Comparison of ENCODE assay signal across 15 cellular contexts in genomic region chr6:139721924-139722323, GRCh38.
DNase-seq lines count a peak whose midpoint lies in the region; ATAC-seq, FAIRE-seq and TF ChIP-seq lines count a peak whose summit lies in the region.
"Had no signal": no experiment of that assay in that cellular context is flagged by ENCODE, and none has a peak within 500 bp of the region (broad histone marks: within the 10 kb centered on the region; RNA-seq: fewer than 3 reads in every experiment).

No MANE protein-coding gene starts in this region.

- H3K4me1 ChIP-seq in Panc1 (ENCODE audit: control insufficient read depth, insufficient read depth, low read length) (no peaks in the 10 kb centered on the region), mesendoderm (ENCODE audit: control insufficient read depth, low read depth, low read length) (peaks cover 2% of the 10 kb centered on the region), gastrocnemius medialis (peaks cover 0 to 11% of the 10 kb centered on the region in 2 donors)
- H3K4me1 ChIP-seq: BLaER1, Caco-2 had no signal

- BruUV-seq in Panc1 (replicated peaks; lab: Mats Ljungman, UMichigan), result no TSS peak

- intact Hi-C loops in Panc1 (cut with micrococcal nuclease; ENCODE audit: unreplicated experiment), result no loop called here
- intact Hi-C loops in gastrocnemius medialis (cut with DNase I; ENCODE audit: low total_unique reads), result no loop called here

- H3K27me3 ChIP-seq in Panc1 (ENCODE audit: control insufficient read depth, insufficient read depth, low read length), result no peaks in the 10 kb centered on the region
- H3K27me3 ChIP-seq in mesendoderm (ENCODE audit: insufficient read depth, low read length, poor library complexity), result no peaks in the 10 kb centered on the region
- H3K27me3 ChIP-seq in gastrocnemius medialis, result no peaks in the 10 kb centered on the region
- H3K27me3 ChIP-seq: BLaER1 had no signal

- peak; percentile 38 for FAIRE-seq in GM12891 (lab: Jason Lieb, UNC)

- H3K4me2 ChIP-seq in mesendoderm (ENCODE audit: low read length), result no peak overlapping the region
- H3K4me2 ChIP-seq: BLaER1 had no signal

- H3K4me3 ChIP-seq in Panc1 (ENCODE audit: low read depth in 2 of 2, low read length in 2 of 2) (no peak overlapping the region), mesendoderm (ENCODE audit: low read length) (no peak overlapping the region), gastrocnemius medialis (no peak overlapping the region)
- H3K4me3 ChIP-seq: BLaER1 had no signal

- H3K4ac ChIP-seq in mesendoderm (ENCODE audit: low read depth, low read length), result no peak overlapping the region

- H3K56ac ChIP-seq in mesendoderm (ENCODE audit: low read length), result peak overlapping the region; percentile 8

- H2BK15ac ChIP-seq in mesendoderm (replicated peaks; ENCODE audit: low read depth), result no peak overlapping the region

- no peaks in the 10 kb centered on the region for H3K79me1 ChIP-seq in mesendoderm (ENCODE audit: low read length)

- H3K79me2 ChIP-seq in mesendoderm (ENCODE audit: control insufficient read depth, insufficient read depth, low read length), result no peaks in the 10 kb centered on the region

- CTCF ChIA-PET in Panc1 (lab: Charles Lee), result no interaction called here

- DNase-seq in GM12891 (ENCODE audit: insufficient read length, low spot score) (no peak), Panc1 (ENCODE audit: low read depth, low spot score) (no peak), mesendoderm (no peak), gastrocnemius medialis (no peak), retina (no peak), activated gamma-delta T cell treated with Interleukin-2 at 50 U/mL for 16 hours (no peak)
- DNase-seq: AML-193; Caco-2; CD8-positive, alpha-beta memory T cell; GF-D8 had no signal

- peaks cover 12% of the 10 kb centered on the region for H3K9me3 ChIP-seq in Panc1 (ENCODE audit: control insufficient read depth, insufficient read depth, low read depth, low read length)
- no peaks in the 10 kb centered on the region for H3K9me3 ChIP-seq in gastrocnemius medialis
- H3K9me3 ChIP-seq: Caco-2 had no signal

- TF ChIP-seq POLR2A in GM12891 (IDR thresholded peaks at IDR 0.05; ENCODE audit: low read depth, low read length) (no peak), gastrocnemius medialis (IDR thresholded peaks at IDR 0.05) (no peak)

- H4K5ac ChIP-seq in mesendoderm (ENCODE audit: low read length), result no peak overlapping the region

- H3K9ac ChIP-seq in mesendoderm (ENCODE audit: low read length), result no peak overlapping the region
- H3K9ac ChIP-seq: BLaER1 had no signal

- no peak overlapping the region for H2BK120ac ChIP-seq in mesendoderm (ENCODE audit: low read depth, low read length)

- no peak overlapping the region for H2AK5ac ChIP-seq in mesendoderm (ENCODE audit: low read length)

- no peak overlapping the region for H3K23ac ChIP-seq in mesendoderm (ENCODE audit: low read length)

- H3K36me3 ChIP-seq in Panc1 (ENCODE audit: control insufficient read depth, insufficient read depth, low read length) (no peaks in the 10 kb centered on the region), mesendoderm (ENCODE audit: control insufficient read depth, insufficient read depth, low read length) (no peaks in the 10 kb centered on the region), gastrocnemius medialis (no peaks in the 10 kb centered on the region)
- H3K36me3 ChIP-seq: BLaER1 had no signal

- in situ Hi-C loops in Panc1 (cut with HindIII; ENCODE audit: low pct_unique_long_range_greater_than_20kb, low sequenced_read_pairs), result no loop called here
- in situ Hi-C loops in gastrocnemius medialis (cut with MboI; ENCODE audit: low sequenced_read_pairs in 4 of 4), result no loop called here

- no CpG with 5 or more reads among the region's 2 CpGs for WGBS in mesendoderm (ENCODE audit: extremely low coverage, insufficient coverage, low lambda C conversion rate)

- ATAC-seq in Panc1 (no peak), gastrocnemius medialis (no peak), GM19351 (IDR thresholded peaks at IDR 0.05; ENCODE audit: unreplicated experiment) (no peak)
- ATAC-seq: HCT116 had no signal

- TF ChIP-seq CTCF in Panc1 (IDR thresholded peaks at IDR 0.05) (no peak), gastrocnemius medialis (IDR thresholded peaks at IDR 0.05 in 4 of 5, conservative IDR thresholded peaks at IDR 0.05 in 1 of 5) (no peak)

- H2BK5ac ChIP-seq in mesendoderm (ENCODE audit: low read length), result no peak overlapping the region

- no peak overlapping the region for H3K18ac ChIP-seq in mesendoderm (ENCODE audit: low read length)

- H3K27ac ChIP-seq in Panc1 (ENCODE audit: low read length) (peak overlapping the region; percentile 59; the same call in 1 of the 2 replicates), mesendoderm (ENCODE audit: low read depth, low read length) (no peak overlapping the region), gastrocnemius medialis (peak overlapping the region in 3 of 4 donors; percentile 16 to 29 (median 16))
- H3K27ac ChIP-seq: 22Rv1, BLaER1, HL-60 had no signal

- POLR2A ChIA-PET in Panc1 (lab: Charles Lee), result no interaction called here

- H4K8ac ChIP-seq in mesendoderm (ENCODE audit: low read depth, low read length), result no peak overlapping the region

TF ChIP-seq in GM12891, 5 proteins besides CTCF, POLR2A, EP300 and RAD21:
- TF ChIP-seq POLR2AphosphoS5 (IDR thresholded peaks at IDR 0.05; ENCODE audit: low read depth, low read length) (no peak), PAX5 (IDR thresholded peaks at IDR 0.05; ENCODE audit: insufficient read depth, low read length, severe bottlenecking) (no peak), TAF1 (IDR thresholded peaks at IDR 0.05; ENCODE audit: low read depth, low read length) (no peak), SPI1 (IDR thresholded peaks at IDR 0.05; ENCODE audit: low read depth, low read length) (no peak), POU2F2 (IDR thresholded peaks at IDR 0.05; ENCODE audit: low read depth, low read length) (no peak)
